1 cellular context compared by ENCODE assay signal in the genomic region with DNA sequence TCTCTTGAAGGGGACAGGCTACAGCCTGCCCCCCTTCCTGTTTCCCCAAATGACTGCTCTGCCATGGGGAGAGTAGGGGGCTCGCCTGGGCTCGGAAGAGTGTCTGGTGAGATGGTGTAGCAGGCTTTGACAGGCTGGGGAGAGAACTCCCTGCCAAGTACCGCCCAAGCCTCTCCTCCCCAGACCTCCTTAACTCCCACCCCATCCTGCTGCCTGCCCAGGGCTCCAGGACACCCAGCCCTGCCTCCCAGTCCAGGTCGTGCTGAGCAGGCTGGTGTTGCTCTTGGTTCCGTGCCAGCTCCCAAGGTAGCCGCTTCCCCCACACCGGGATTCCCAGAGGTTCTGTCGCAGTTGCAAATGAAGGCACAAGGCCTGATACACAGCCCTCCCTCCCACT.
A peak's percentile ranks its signal among the peaks of the same experiment; 100 is the strongest.
TF ChIP-seq lines count a peak whose summit lies in the region.

No MANE protein-coding gene starts in this region.

TF ChIP-seq in HepG2, 621 proteins besides CTCF, POLR2A, EP300 and RAD21 (continued from another document):
- TF ChIP-seq, protein P1, sequence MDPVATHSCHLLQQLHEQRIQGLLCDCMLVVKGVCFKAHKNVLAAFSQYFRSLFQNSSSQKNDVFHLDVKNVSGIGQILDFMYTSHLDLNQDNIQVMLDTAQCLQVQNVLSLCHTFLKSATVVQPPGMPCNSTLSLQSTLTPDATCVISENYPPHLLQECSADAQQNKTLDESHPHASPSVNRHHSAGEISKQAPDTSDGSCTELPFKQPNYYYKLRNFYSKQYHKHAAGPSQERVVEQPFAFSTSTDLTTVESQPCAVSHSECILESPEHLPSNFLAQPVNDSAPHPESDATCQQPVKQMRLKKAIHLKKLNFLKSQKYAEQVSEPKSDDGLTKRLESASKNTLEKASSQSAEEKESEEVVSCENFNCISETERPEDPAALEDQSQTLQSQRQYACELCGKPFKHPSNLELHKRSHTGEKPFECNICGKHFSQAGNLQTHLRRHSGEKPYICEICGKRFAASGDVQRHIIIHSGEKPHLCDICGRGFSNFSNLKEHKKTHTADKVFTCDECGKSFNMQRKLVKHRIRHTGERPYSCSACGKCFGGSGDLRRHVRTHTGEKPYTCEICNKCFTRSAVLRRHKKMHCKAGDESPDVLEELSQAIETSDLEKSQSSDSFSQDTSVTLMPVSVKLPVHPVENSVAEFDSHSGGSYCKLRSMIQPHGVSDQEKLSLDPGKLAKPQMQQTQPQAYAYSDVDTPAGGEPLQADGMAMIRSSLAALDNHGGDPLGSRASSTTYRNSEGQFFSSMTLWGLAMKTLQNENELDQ (CRISPR knock-in tag; IDR thresholded peaks at IDR 0.05; ENCODE audit: borderline replicate concordance), result no peak
- TF ChIP-seq AGO2 (optimal IDR thresholded peaks at IDR 0.05; ENCODE audit: low read depth, low read length) (peak; percentile 36), ATF1 (CRISPR knock-in tag; IDR thresholded peaks at IDR 0.05) (no peak), POLR2G (IDR thresholded peaks at IDR 0.05; ENCODE audit: low read depth, low read length) (peak; percentile 48; the same call in 1 of the 2 replicates), PAF1 (CRISPR knock-in tag; IDR thresholded peaks at IDR 0.05) (no peak), TBX2 (CRISPR knock-in tag; IDR thresholded peaks at IDR 0.05; ENCODE audit: borderline replicate concordance) (0 out of 2 replicates have a peak, but pooled peaks have one; percentile 20)
